In genomic region chr19:11242864-11243797, GRCh38 we compare ENCODE assay signal across 8 cellular contexts. TPM values are rescaled to one million over a fixed set of nuclear protein-coding genes. Genes with fewer than 3 reads are reported as not detected.
DNase-seq lines count a peak whose midpoint lies in the region; ATAC-seq and TF ChIP-seq lines count a peak whose summit lies in the region.

No MANE protein-coding gene starts in this region.

- POLR2A ChIA-PET in AG04450 (lab: Yijun Ruan, JAX): interaction anchor here (0.6 kb wide), 1 partner anchor 10 kb away, joined by 4 read pairs; no protein-coding TSS in a partner anchor

- peak; percentile 65 for DNase-seq in AG04450 (ENCODE audit: low read depth, low spot score)
- DNase-seq in NCI-H128 (lab: John Stamatoyannopoulos, UW; ENCODE audit: unreplicated experiment): peak; percentile 31
- DNase-seq in cardiac fibroblast (ENCODE audit: low read depth in 2 of 2): peak; percentile 85 to 87
- DNase-seq in stimulated activated CD4-positive, alpha-beta T cell treated with anti-CD3 and anti-CD28 coated beads, Interleukin-1b, Interleukin-23, amount 100 ng/mL, for 48 hours: peak; percentile 87

- peak; percentile 67 for TF ChIP-seq CTCF in AG04450 (IDR thresholded peaks at IDR 0.05; ENCODE audit: low read depth, low read length)
- peak; percentile 77 for TF ChIP-seq CTCF in cardiac fibroblast (IDR thresholded peaks at IDR 0.05; ENCODE audit: low read depth, low read length)

- CTCF ChIA-PET in AG04450 (lab: Charles Lee): interaction anchor here (0.5 to 2.9 kb wide), 27 partner anchors 9 to 351 kb away, joined by 3 to 22 read pairs (median 4); partner anchors contain the start of genes CCDC159 and TMEM205

- H3K27me3 ChIP-seq in AG04450 (ENCODE audit: control insufficient read depth, insufficient read depth, low read length) (no peaks in the 10 kb centered on the region), layer of hippocampus (ENCODE audit: control insufficient read depth, insufficient read depth, low read length) (no peaks in the 10 kb centered on the region)

- ATAC-seq in GM18867 (IDR thresholded peaks at IDR 0.05; ENCODE audit: unreplicated experiment): peak; percentile 47
- ATAC-seq in activated CD4-positive, CD25-positive, alpha-beta regulatory T cell treated with anti-CD3 and anti-CD28 coated beads, Interleukin-2, amount 50 U/mL, for 24 hours: peak; percentile 95 to 98
- ATAC-seq in GM19452 (IDR thresholded peaks at IDR 0.05; ENCODE audit: unreplicated experiment): no peak

- peak overlapping the region; percentile 10; the same call in 1 of the 2 replicates for H3K4me3 ChIP-seq in AG04450 (ENCODE audit: low read depth, low read length)
- no peak overlapping the region for H3K4me3 ChIP-seq in cardiac fibroblast (replicated peaks in 1 of 2; ENCODE audit: low read depth in 2 of 2, low read length in 2 of 2)

- no peak overlapping the region for H3K27ac ChIP-seq in AG04450 (ENCODE audit: low read depth, low read length)
- peak overlapping the region; percentile 6 for H3K27ac ChIP-seq in layer of hippocampus (ENCODE audit: low read depth, low read length)

- peaks cover 6% of the 10 kb centered on the region; the same call in 1 of the 2 replicates for H3K9me3 ChIP-seq in AG04450 (ENCODE audit: control insufficient read depth, insufficient read depth, low read length)

RNA-seq across cellular contexts. Expression of gene ANGPTL8, which starts 3.7 kb away (rescaled TPM):
- not detected in 2 replicates for polyA plus RNA-seq in AG04450 (2011; rRNA removed)
- polyA minus RNA-seq in AG04450 (2011; rRNA and poly(A)+ RNA removed): not detected in 2 replicates

RNA-seq across cellular contexts. Expression of gene DOCK6, which starts 19.2 kb away (rescaled TPM):
- 8.9 and 14.0 TPM in 2 replicates for polyA plus RNA-seq in AG04450 (2011; rRNA removed)
- 12.6 and 19.7 TPM in 2 replicates for polyA minus RNA-seq in AG04450 (2011; rRNA and poly(A)+ RNA removed)

RNA-seq across cellular contexts. Expression of gene KANK2, which starts 45.8 kb away (rescaled TPM):
- polyA plus RNA-seq in AG04450 (2011; rRNA removed): 83.2 and 147 TPM in 2 replicates
- 104 and 195 TPM in 2 replicates for polyA minus RNA-seq in AG04450 (2011; rRNA and poly(A)+ RNA removed)

RNA-seq across cellular contexts. Expression of gene TSPAN16, which starts 52.8 kb away (rescaled TPM):
- not detected in 2 replicates for polyA plus RNA-seq in AG04450 (2011; rRNA removed)
- not detected in 2 replicates for polyA minus RNA-seq in AG04450 (2011; rRNA and poly(A)+ RNA removed)

Comparison
In these comparisons a context has a peak if more than half of its experiments do, and no peak if none do; other contexts are left out.
1. DNase-seq: peak in every context shown above with its lines; median percentile 87 in stimulated activated CD4-positive, alpha-beta T cell treated with anti-CD3 and anti-CD28 coated beads, Interleukin-1b, Interleukin-23, amount 100 ng/mL, for 48 hours; 86 in cardiac fibroblast; 65 in AG04450; 31 in NCI-H128.